Comparison of ENCODE assay signal across 1 cellular context in genomic region chr3:10244004-10244403, GRCh38.
TF ChIP-seq lines count a peak whose summit lies in the region.

No MANE protein-coding gene starts in this region.

TF ChIP-seq in IMR-90, 13 proteins besides CTCF, POLR2A, EP300 and RAD21:
- TF ChIP-seq RCOR1 (IDR thresholded peaks at IDR 0.05; ENCODE audit: insufficient replicate concordance, low read length), result no peak
- TF ChIP-seq CEBPB (IDR thresholded peaks at IDR 0.05; ENCODE audit: low read depth, low read length), result peak; percentile 67; the same call in 1 of the 2 replicates
